In the genomic region with DNA sequence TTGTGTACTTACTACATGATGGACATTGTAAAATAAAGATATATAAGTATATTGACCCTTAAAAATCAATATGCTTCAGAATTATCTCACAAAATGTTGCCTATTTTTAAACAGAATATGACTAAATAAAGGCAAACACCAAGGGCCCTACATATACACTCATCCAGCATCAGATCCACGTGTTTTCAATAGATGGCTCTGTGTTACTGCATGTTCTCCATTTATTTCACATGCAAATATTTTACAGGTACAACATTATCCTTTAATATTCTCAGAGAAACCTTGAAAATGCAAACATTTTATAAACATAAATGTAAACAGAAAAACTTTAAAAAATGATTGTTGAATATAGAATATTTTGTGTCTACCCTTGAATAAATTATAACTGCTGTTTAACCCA, we compare ENCODE assay signal across 9 cellular contexts. TPM values are rescaled to one million over a fixed set of nuclear protein-coding genes. Genes with fewer than 3 reads are reported as not detected.
"Had no signal": no experiment of that assay in that cellular context is flagged by ENCODE, and none has a peak within 500 bp of the region (broad histone marks: within the 10 kb centered on the region; RNA-seq: fewer than 3 reads in every experiment).

No MANE protein-coding gene starts in this region.

- ATAC-seq: GM12878 had no signal

- FAIRE-seq: G401.6, GM12878, GM12891, GM12892, GM18507, GM19239 had no signal

- DNase-seq: GDM1, GF-D8 had no signal

- H3K4me3 ChIP-seq: GM12878 had no signal

RNA-seq across cellular contexts. Expression of a gene that starts 2.9 kb away (rescaled TPM):
- total RNA-seq: G401 had no signal
